In genomic region chrX:48920713-48921104, GRCh38 we compare ENCODE assay signal across 14 cellular contexts. TPM values are rescaled to one million over a fixed set of nuclear protein-coding genes. Genes with fewer than 3 reads are reported as not detected.
DNase-seq lines count a peak whose midpoint lies in the region; ATAC-seq, FAIRE-seq and TF ChIP-seq lines count a peak whose summit lies in the region.
"Had no signal": no experiment of that assay in that cellular context is flagged by ENCODE, and none has a peak within 500 bp of the region (broad histone marks: within the 10 kb centered on the region; RNA-seq: fewer than 3 reads in every experiment).

No MANE protein-coding gene starts in this region.

- H3K4me3 ChIP-seq in MM.1S (ENCODE audit: low read length), result peak overlapping the region; percentile 59
- no peak overlapping the region for H3K4me3 ChIP-seq in K562
- H3K4me3 ChIP-seq: body of pancreas, right lobe of liver had no signal

- in situ Hi-C loops in K562 (cut with MboI), result no loop called here

- H3K36me3 Mint-ChIP-seq in neural crest cell (ENCODE audit: low read depth), result peaks cover 15% of the 10 kb centered on the region

- no peaks in the 10 kb centered on the region for H3K9me2 ChIP-seq in MM.1S (replicated peaks; ENCODE audit: insufficient read depth, low read length)

- TF ChIP-seq CTCF in MM.1S (IDR thresholded peaks at IDR 0.05; ENCODE audit: low read length) (no peak), K562 (IDR thresholded peaks at IDR 0.05 in 2 of 3, conservative IDR thresholded peaks at IDR 0.05 in 1 of 3; ENCODE audit: insufficient read depth in 2 of 3, low read depth in 1 of 3, low read length in 3 of 3) (no peak), neural crest cell (conservative IDR thresholded peaks at IDR 0.05) (no peak)

- FAIRE-seq in K562 (lab: Jason Lieb, UNC), result no peak
- FAIRE-seq: keratinocyte, TTC549 had no signal

- H3K27me3 Mint-ChIP-seq in neural crest cell (ENCODE audit: low read depth), result no peaks in the 10 kb centered on the region

- TF ChIP-seq POLR2A in K562 (conservative IDR thresholded peaks at IDR 0.05), result no peak

- peaks cover 44% of the 10 kb centered on the region for H3F3A ChIP-seq in MM.1S (ENCODE audit: insufficient read depth, low read length)

- peaks cover 31% of the 10 kb centered on the region for H3K4me1 Mint-ChIP-seq in neural crest cell

- H2AFZ ChIP-seq in MM.1S (ENCODE audit: low read length), result no peak overlapping the region
- no peak overlapping the region for H2AFZ ChIP-seq in K562 (ENCODE audit: low read depth, low read length)

- no peaks in the 10 kb centered on the region for H3K9me3 Mint-ChIP-seq in neural crest cell

- intact Hi-C loops in K562 (cut with micrococcal nuclease), result loop anchor here (1.0 kb wide), 1 partner anchor 123 kb away; the partner anchor contains the start of gene TFE3

- TF ChIP-seq RAD21 in K562 (CRISPR knock-in tag; conservative IDR thresholded peaks at IDR 0.05 in 1 of 2, IDR thresholded peaks at IDR 0.05 in 1 of 2), result no peak

- H3K27me3 ChIP-seq in MM.1S (replicated peaks; ENCODE audit: insufficient read depth, low read length), result no peaks in the 10 kb centered on the region
- H3K27me3 ChIP-seq in K562 (ENCODE audit: control insufficient read depth in 2 of 2, insufficient read depth in 2 of 2, low read length in 2 of 2), result no peaks in the 10 kb centered on the region; a peak in 1 of 5 replicates
- H3K27me3 ChIP-seq: body of pancreas, right lobe of liver had no signal

- H3K9me3 ChIP-seq in ES-I3 (ENCODE audit: control insufficient read depth, insufficient read depth, low read length) (no peaks in the 10 kb centered on the region), MM.1S (replicated peaks; ENCODE audit: insufficient read depth, low read length) (no peaks in the 10 kb centered on the region), K562 (replicated peaks; ENCODE audit: control insufficient read depth, insufficient read depth, low read depth, low read length) (no peaks in the 10 kb centered on the region)
- H3K9me3 ChIP-seq: body of pancreas, right lobe of liver had no signal

- CTCF ChIA-PET in K562 (lab: Yijun Ruan, JAX; ENCODE audit: low intra/inter-chr PET ratio), result no interaction called here

- H4K20me1 ChIP-seq in MM.1S (ENCODE audit: insufficient read depth, low read length) (peaks cover 17% of the 10 kb centered on the region; the same call in 1 of the 2 replicates), K562 (replicated peaks; ENCODE audit: control insufficient read depth, insufficient read depth, low read length) (peaks cover 15% of the 10 kb centered on the region)

- H3K9ac ChIP-seq in ES-I3 (ENCODE audit: low read depth, low read length) (peak overlapping the region; percentile 1; the same call in 1 of the 2 replicates), MM.1S (ENCODE audit: low read length) (peak overlapping the region; percentile 95), K562 (ENCODE audit: insufficient read depth in 1 of 2, low read depth in 2 of 2, low read length in 2 of 2) (no peak overlapping the region)

- no TSS peak for BruUV-seq in K562 (replicated peaks; lab: Mats Ljungman, UMichigan)

- POLR2A ChIA-PET in K562 (lab: Yijun Ruan, JAX), result no interaction called here

- peak overlapping the region; percentile 47 for H3K4me3 Mint-ChIP-seq in neural crest cell
- H3K4me3 Mint-ChIP-seq: nephron had no signal

- ATAC-seq in K562, result no peak
- ATAC-seq: body of pancreas, right lobe of liver had no signal

- H3K9me1 ChIP-seq in K562 (ENCODE audit: control insufficient read depth, insufficient read depth, low read length), result no peaks in the 10 kb centered on the region

- H3K79me2 ChIP-seq in MM.1S (ENCODE audit: low read length) (peaks cover 86% of the 10 kb centered on the region), K562 (ENCODE audit: control insufficient read depth, insufficient read depth, low read length) (peaks cover 48% of the 10 kb centered on the region)

- peaks cover 18% of the 10 kb centered on the region for H3K36me3 ChIP-seq in ES-I3 (ENCODE audit: insufficient read depth, low read length)
- H3K36me3 ChIP-seq in MM.1S (replicated peaks; ENCODE audit: insufficient read depth, low read length), result peaks cover 12% of the 10 kb centered on the region
- peaks cover 55% of the 10 kb centered on the region for H3K36me3 ChIP-seq in K562 (ENCODE audit: control insufficient read depth, insufficient read depth, low read length)

- H3K27ac ChIP-seq in MM.1S (ENCODE audit: low read length) (peak overlapping the region; percentile 98), K562 (ENCODE audit: extremely low read depth, low read depth, low read length) (peak overlapping the region; percentile 77; the same call in 2 of the 3 replicates)
- H3K27ac ChIP-seq: right lobe of liver had no signal

- H3K4me2 ChIP-seq in MM.1S (ENCODE audit: low read depth, low read length) (peak overlapping the region; percentile 85), K562 (ENCODE audit: insufficient read depth, low read length) (peak overlapping the region; percentile 97)

- H3K4me1 ChIP-seq in ES-I3 (ENCODE audit: insufficient read depth, low read length), result peaks cover 24% of the 10 kb centered on the region
- peaks cover 18% of the 10 kb centered on the region for H3K4me1 ChIP-seq in MM.1S (ENCODE audit: low read length)
- peaks cover 21 to 28% of the 10 kb centered on the region in 2 experiments; a peak in 4 of 5 replicates for H3K4me1 ChIP-seq in K562 (replicated peaks in 1 of 2; ENCODE audit: control insufficient read depth in 2 of 2, insufficient read depth in 2 of 2, low read length in 2 of 2)
- H3K4me1 ChIP-seq: right lobe of liver had no signal

- TF ChIP-seq EP300 in K562 (IDR thresholded peaks at IDR 0.05; ENCODE audit: low read length), result no peak

- no peak overlapping the region for H3K27ac Mint-ChIP-seq in neural crest cell (ENCODE audit: unreplicated experiment)
- H3K27ac Mint-ChIP-seq: nephron had no signal

- DNase-seq in MM.1S, result no peak
- no peak for DNase-seq in K562 (ENCODE audit: extremely low read depth in 1 of 4, low spot score in 3 of 4)
- DNase-seq in neural crest cell (ENCODE audit: low read depth, low spot score), result no peak
- DNase-seq in GM03348 (ENCODE audit: low spot score), result no peak
- DNase-seq in SKM-1 (lab: John Stamatoyannopoulos, UW; ENCODE audit: unreplicated experiment), result no peak
- no peak for DNase-seq in middle frontal gyrus (ENCODE audit: extremely low spot score, low spot score)
- DNase-seq: body of pancreas, foreskin melanocyte, NCI-H1105 treated with DMSO at 0.1 percent for 48 hours, right lobe of liver had no signal

- 71% methylated on average over 4 of the region's 4 CpGs for WGBS in K562 (ENCODE audit: insufficient coverage, low coverage, missing lambda C conversion rate)

RNA-seq across cellular contexts. Expression of gene PIM2, which starts 1.9 kb away (rescaled TPM):
- 237 and 416 TPM in 2 replicates for total RNA-seq in K562 (2011; cell fraction: chromatin; rRNA removed; ENCODE audit: low replicate concordance)
- 275 and 304 TPM in 2 replicates for total RNA-seq in K562 (2011; cell fraction: nucleolus; rRNA removed)
- total RNA-seq in K562 (2011; cell fraction: nucleoplasm; rRNA removed), result 289 and 300 TPM in 2 replicates
- 110 and 140 TPM in 2 replicates for total RNA-seq in K562 (2014; rRNA removed)
- total RNA-seq in K562 (2014; rRNA removed; fragmentation: Illumina TruSeq; extraction: Trizol), result 101 and 103 TPM in 2 replicates
- total RNA-seq in K562 (2015; rRNA removed; fragmentation: Illumina TruSeq; extraction: Trizol), result 104 and 108 TPM in 2 replicates
- 138 and 147 TPM in 2 replicates for total RNA-seq in K562 (2021)
- 161 and 197 TPM in 2 replicates for polyA plus RNA-seq in K562 (2011; rRNA removed)
- 177 and 205 TPM in 2 replicates for polyA plus RNA-seq in K562 (2011; cell fraction: cytosol; rRNA removed)
- 230 and 303 TPM in 2 replicates for polyA plus RNA-seq in K562 (2011; cell fraction: nucleus; rRNA removed)
- polyA plus RNA-seq in K562 (2012), result 122 and 192 TPM in 2 replicates
- 187 and 191 TPM in 2 replicates for polyA plus RNA-seq in K562 (2014; fragmentation: Illumina TruSeq; extraction: Trizol)
- 10 to 100 TPM; 67.6 to 91.4 TPM for polyA plus RNA-seq in K562 (2014; fragmentation: Nextera tagmentation; extraction: Ambion mirVana)
- polyA plus RNA-seq in K562 (2014; rRNA removed), result 101 and 102 TPM in 2 replicates
- polyA minus RNA-seq in K562 (2011; rRNA and poly(A)+ RNA removed), result 101 and 109 TPM in 2 replicates
- polyA minus RNA-seq in K562 (2011; cell fraction: cytosol; rRNA and poly(A)+ RNA removed), result 72.5 and 90.1 TPM in 2 replicates
- polyA minus RNA-seq in K562 (2011; cell fraction: nucleus; rRNA and poly(A)+ RNA removed), result 79.4 and 90.6 TPM in 2 replicates
- total RNA-seq in neural crest cell, result 12.5 and 13.4 TPM in 2 replicates

RNA-seq across cellular contexts. Expression of gene SLC35A2, which starts 9.3 kb away (rescaled TPM):
- 43.4 and 77.8 TPM in 2 replicates for total RNA-seq in K562 (2011; cell fraction: chromatin; rRNA removed; ENCODE audit: low replicate concordance)
- total RNA-seq in K562 (2011; cell fraction: nucleolus; rRNA removed), result 85.0 and 85.7 TPM in 2 replicates
- 78.3 and 79.2 TPM in 2 replicates for total RNA-seq in K562 (2011; cell fraction: nucleoplasm; rRNA removed)
- 18.0 and 22.3 TPM in 2 replicates for total RNA-seq in K562 (2014; rRNA removed)
- 19.6 and 19.8 TPM in 2 replicates for total RNA-seq in K562 (2014; rRNA removed; fragmentation: Illumina TruSeq; extraction: Trizol)
- total RNA-seq in K562 (2015; rRNA removed; fragmentation: Illumina TruSeq; extraction: Trizol), result 19.2 and 20.0 TPM in 2 replicates
- 32.3 and 38.9 TPM in 2 replicates for total RNA-seq in K562 (2021)
- polyA plus RNA-seq in K562 (2011; rRNA removed), result 37.4 and 59.3 TPM in 2 replicates
- polyA plus RNA-seq in K562 (2011; cell fraction: cytosol; rRNA removed), result 99.1 and 114 TPM in 2 replicates
- polyA plus RNA-seq in K562 (2011; cell fraction: nucleus; rRNA removed), result 79.9 and 86.5 TPM in 2 replicates
- polyA plus RNA-seq in K562 (2012), result 27.7 and 32.6 TPM in 2 replicates
- 37.6 and 42.6 TPM in 2 replicates for polyA plus RNA-seq in K562 (2014; fragmentation: Illumina TruSeq; extraction: Trizol)
- polyA plus RNA-seq in K562 (2014; fragmentation: Nextera tagmentation; extraction: Ambion mirVana), result 1 to 10 TPM; 3.3 to 5.2 TPM
- 32.3 and 36.5 TPM in 2 replicates for polyA plus RNA-seq in K562 (2014; rRNA removed)
- polyA minus RNA-seq in K562 (2011; rRNA and poly(A)+ RNA removed), result 32.1 and 45.8 TPM in 2 replicates
- polyA minus RNA-seq in K562 (2011; cell fraction: cytosol; rRNA and poly(A)+ RNA removed), result 25.4 and 31.9 TPM in 2 replicates
- 12.7 and 17.7 TPM in 2 replicates for polyA minus RNA-seq in K562 (2011; cell fraction: nucleus; rRNA and poly(A)+ RNA removed)
- total RNA-seq in neural crest cell, result 20.0 and 22.6 TPM in 2 replicates

RNA-seq across cellular contexts. Expression of gene PQBP1, which starts 23.0 kb away (rescaled TPM):
- 76.7 and 135 TPM in 2 replicates for total RNA-seq in K562 (2011; cell fraction: chromatin; rRNA removed; ENCODE audit: low replicate concordance)
- 111 and 112 TPM in 2 replicates for total RNA-seq in K562 (2011; cell fraction: nucleolus; rRNA removed)
- total RNA-seq in K562 (2011; cell fraction: nucleoplasm; rRNA removed), result 85.1 and 93.2 TPM in 2 replicates
- total RNA-seq in K562 (2014; rRNA removed) (255 and 262 TPM in 2 replicates), K562 (2014; rRNA removed; fragmentation: Illumina TruSeq; extraction: Trizol) (64.7 and 75.4 TPM in 2 replicates), K562 (2015; rRNA removed; fragmentation: Illumina TruSeq; extraction: Trizol) (112 and 113 TPM in 2 replicates), K562 (2021) (182 and 197 TPM in 2 replicates), neural crest cell (98.4 and 101 TPM in 2 replicates)
- polyA plus RNA-seq in K562 (2011; rRNA removed) (72.8 and 81.5 TPM in 2 replicates), K562 (2014; fragmentation: Illumina TruSeq; extraction: Trizol) (227 and 228 TPM in 2 replicates), K562 (2014; fragmentation: Nextera tagmentation; extraction: Ambion mirVana) (10 to 100 TPM; 41.3 to 77.0 TPM), K562 (2014; rRNA removed) (172 and 186 TPM in 2 replicates)
- polyA plus RNA-seq in K562 (2011; cell fraction: cytosol; rRNA removed), result 93.1 and 155 TPM in 2 replicates
- polyA plus RNA-seq in K562 (2011; cell fraction: nucleus; rRNA removed), result 195 and 239 TPM in 2 replicates
- 178 and 226 TPM in 2 replicates for polyA plus RNA-seq in K562 (2012)
- polyA minus RNA-seq in K562 (2011; rRNA and poly(A)+ RNA removed), result 50.6 and 77.1 TPM in 2 replicates
- polyA minus RNA-seq in K562 (2011; cell fraction: cytosol; rRNA and poly(A)+ RNA removed), result 89.3 and 96.8 TPM in 2 replicates
- 30.7 and 37.7 TPM in 2 replicates for polyA minus RNA-seq in K562 (2011; cell fraction: nucleus; rRNA and poly(A)+ RNA removed)

RNA-seq across cellular contexts. Expression of gene TIMM17B, which starts 23.1 kb away (rescaled TPM):
- 26.5 and 78.9 TPM in 2 replicates for total RNA-seq in K562 (2011; cell fraction: chromatin; rRNA removed; ENCODE audit: low replicate concordance)
- total RNA-seq in K562 (2011; cell fraction: nucleolus; rRNA removed), result 91.7 and 100 TPM in 2 replicates
- 70.7 and 84.2 TPM in 2 replicates for total RNA-seq in K562 (2011; cell fraction: nucleoplasm; rRNA removed)
- total RNA-seq in K562 (2014; rRNA removed) (122 and 171 TPM in 2 replicates), K562 (2014; rRNA removed; fragmentation: Illumina TruSeq; extraction: Trizol) (45.7 and 66.0 TPM in 2 replicates), K562 (2015; rRNA removed; fragmentation: Illumina TruSeq; extraction: Trizol) (94.8 and 95.4 TPM in 2 replicates), K562 (2021) (156 and 158 TPM in 2 replicates), neural crest cell (86.0 and 95.7 TPM in 2 replicates)
- polyA plus RNA-seq in K562 (2011; rRNA removed) (115 and 134 TPM in 2 replicates), K562 (2014; fragmentation: Illumina TruSeq; extraction: Trizol) (140 and 176 TPM in 2 replicates), K562 (2014; fragmentation: Nextera tagmentation; extraction: Ambion mirVana) (10 to 100 TPM in 1 of 2 experiments, 1 to 10 TPM in 1; 9.9 to 69.0 TPM), K562 (2014; rRNA removed) (176 and 184 TPM in 2 replicates)
- 212 and 458 TPM in 2 replicates for polyA plus RNA-seq in K562 (2011; cell fraction: cytosol; rRNA removed)
- 115 and 134 TPM in 2 replicates for polyA plus RNA-seq in K562 (2011; cell fraction: nucleus; rRNA removed)
- 154 and 205 TPM in 2 replicates for polyA plus RNA-seq in K562 (2012)
- polyA minus RNA-seq in K562 (2011; rRNA and poly(A)+ RNA removed), result 23.1 and 34.0 TPM in 2 replicates
- 48.4 and 49.6 TPM in 2 replicates for polyA minus RNA-seq in K562 (2011; cell fraction: cytosol; rRNA and poly(A)+ RNA removed)
- polyA minus RNA-seq in K562 (2011; cell fraction: nucleus; rRNA and poly(A)+ RNA removed), result 19.5 and 26.3 TPM in 2 replicates

RNA-seq across cellular contexts. Expression of gene OTUD5, which starts 36.7 kb away (rescaled TPM):
- 120 and 216 TPM in 2 replicates for total RNA-seq in K562 (2011; cell fraction: chromatin; rRNA removed; ENCODE audit: low replicate concordance)
- total RNA-seq in K562 (2011; cell fraction: nucleolus; rRNA removed), result 104 TPM in 2 replicates
- total RNA-seq in K562 (2011; cell fraction: nucleoplasm; rRNA removed), result 75.4 and 94.3 TPM in 2 replicates
- total RNA-seq in K562 (2014; rRNA removed) (59.0 and 62.6 TPM in 2 replicates), K562 (2014; rRNA removed; fragmentation: Illumina TruSeq; extraction: Trizol) (34.1 and 37.5 TPM in 2 replicates), K562 (2015; rRNA removed; fragmentation: Illumina TruSeq; extraction: Trizol) (38.3 and 38.7 TPM in 2 replicates), K562 (2021) (87.0 and 93.0 TPM in 2 replicates), neural crest cell (38.6 and 39.6 TPM in 2 replicates)
- polyA plus RNA-seq in K562 (2011; rRNA removed) (97.4 and 102 TPM in 2 replicates), K562 (2014; fragmentation: Illumina TruSeq; extraction: Trizol) (86.9 and 99.8 TPM in 2 replicates), K562 (2014; fragmentation: Nextera tagmentation; extraction: Ambion mirVana) (1 to 10 TPM; 3.6 to 5.5 TPM), K562 (2014; rRNA removed) (80.4 and 87.7 TPM in 2 replicates)
- 65.4 and 83.9 TPM in 2 replicates for polyA plus RNA-seq in K562 (2011; cell fraction: cytosol; rRNA removed)
- polyA plus RNA-seq in K562 (2011; cell fraction: nucleus; rRNA removed), result 206 and 253 TPM in 2 replicates
- polyA plus RNA-seq in K562 (2012), result 78.2 and 87.9 TPM in 2 replicates
- 73.1 and 111 TPM in 2 replicates for polyA minus RNA-seq in K562 (2011; rRNA and poly(A)+ RNA removed)
- polyA minus RNA-seq in K562 (2011; cell fraction: cytosol; rRNA and poly(A)+ RNA removed), result 52.2 and 59.6 TPM in 2 replicates
- polyA minus RNA-seq in K562 (2011; cell fraction: nucleus; rRNA and poly(A)+ RNA removed), result 25.6 and 31.1 TPM in 2 replicates

Comparison
In these comparisons a context has a peak if more than half of its experiments do, and no peak if none do; other contexts are left out.
1. H3K9ac ChIP-seq: peak in ES-I3 (single experiment) and MM.1S (single experiment); none in K562 (0 of 2).